ENCODE assay signal across 12 cellular contexts in the genomic region with DNA sequence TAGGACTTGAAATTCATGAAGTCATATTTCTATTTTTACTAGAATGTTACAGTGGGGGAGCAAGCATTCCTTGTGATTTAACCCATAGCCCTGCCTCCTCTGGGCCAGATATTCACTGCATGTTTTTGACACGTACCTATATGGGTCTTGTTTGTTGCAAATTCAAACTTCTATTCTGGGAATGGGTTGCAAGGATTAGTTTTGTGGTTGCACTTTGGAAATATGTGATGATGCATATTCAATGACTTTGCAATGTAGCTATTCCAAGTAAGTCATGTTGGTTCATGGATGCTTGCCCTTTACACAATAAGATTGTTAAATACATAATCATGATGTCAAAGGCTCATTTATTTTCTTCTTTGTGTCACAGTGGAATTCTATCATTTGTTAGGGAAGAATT.
"Had no signal": no experiment of that assay in that cellular context is flagged by ENCODE, and none has a peak within 500 bp of the region (broad histone marks: within the 10 kb centered on the region; RNA-seq: fewer than 3 reads in every experiment).

No MANE protein-coding gene starts in this region.

- H3K27me3 ChIP-seq: body of pancreas, esophagus muscularis mucosa, hepatocyte, right atrium auricular region, SJCRH30, upper lobe of left lung had no signal

- ATAC-seq: activated CD8-positive, alpha-beta T cell treated with anti-CD3 and anti-CD28 coated beads, Interleukin-2, amount 10 ng/mL, durations not matched to agents 7 days and 5 days; body of pancreas; stimulated activated effector memory CD8-positive, alpha-beta T cell treated with anti-CD3 and anti-CD28 coated beads, Interleukin-12 subunit alpha, Interleukin-12 subunit beta, amount 100 ng/mL, for 72 hours had no signal

- DNase-seq: activated CD4-positive, alpha-beta T cell treated with anti-CD3 and anti-CD28 coated beads for 48 hours; activated CD8-positive, alpha-beta memory T cell treated with anti-CD3 and anti-CD28 coated beads, Interleukin-2, amount 50 U/mL, for 48 hours; activated CD8-positive, alpha-beta T cell treated with anti-CD3 and anti-CD28 coated beads, Interleukin-2, amount 10 ng/mL, durations not matched to agents 7 days and 5 days; body of pancreas; dermis blood vessel endothelial cell; SW 1271; upper lobe of left lung had no signal

- H3K27ac ChIP-seq: body of pancreas, esophagus muscularis mucosa, hepatocyte, right atrium auricular region, SJCRH30, upper lobe of left lung had no signal

- H3K9me3 ChIP-seq: body of pancreas, right atrium auricular region, SJCRH30, upper lobe of left lung had no signal

- H3K4me3 ChIP-seq: body of pancreas, esophagus muscularis mucosa, hepatocyte, right atrium auricular region, SJCRH30, upper lobe of left lung had no signal

- H3K36me3 ChIP-seq: esophagus muscularis mucosa, right atrium auricular region, SJCRH30, upper lobe of left lung had no signal

- H3K4me1 ChIP-seq: body of pancreas, right atrium auricular region, SJCRH30, upper lobe of left lung had no signal

- H3K4me2 ChIP-seq: hepatocyte had no signal
